ENCODE assay signal across 8 cellular contexts in the genomic region with DNA sequence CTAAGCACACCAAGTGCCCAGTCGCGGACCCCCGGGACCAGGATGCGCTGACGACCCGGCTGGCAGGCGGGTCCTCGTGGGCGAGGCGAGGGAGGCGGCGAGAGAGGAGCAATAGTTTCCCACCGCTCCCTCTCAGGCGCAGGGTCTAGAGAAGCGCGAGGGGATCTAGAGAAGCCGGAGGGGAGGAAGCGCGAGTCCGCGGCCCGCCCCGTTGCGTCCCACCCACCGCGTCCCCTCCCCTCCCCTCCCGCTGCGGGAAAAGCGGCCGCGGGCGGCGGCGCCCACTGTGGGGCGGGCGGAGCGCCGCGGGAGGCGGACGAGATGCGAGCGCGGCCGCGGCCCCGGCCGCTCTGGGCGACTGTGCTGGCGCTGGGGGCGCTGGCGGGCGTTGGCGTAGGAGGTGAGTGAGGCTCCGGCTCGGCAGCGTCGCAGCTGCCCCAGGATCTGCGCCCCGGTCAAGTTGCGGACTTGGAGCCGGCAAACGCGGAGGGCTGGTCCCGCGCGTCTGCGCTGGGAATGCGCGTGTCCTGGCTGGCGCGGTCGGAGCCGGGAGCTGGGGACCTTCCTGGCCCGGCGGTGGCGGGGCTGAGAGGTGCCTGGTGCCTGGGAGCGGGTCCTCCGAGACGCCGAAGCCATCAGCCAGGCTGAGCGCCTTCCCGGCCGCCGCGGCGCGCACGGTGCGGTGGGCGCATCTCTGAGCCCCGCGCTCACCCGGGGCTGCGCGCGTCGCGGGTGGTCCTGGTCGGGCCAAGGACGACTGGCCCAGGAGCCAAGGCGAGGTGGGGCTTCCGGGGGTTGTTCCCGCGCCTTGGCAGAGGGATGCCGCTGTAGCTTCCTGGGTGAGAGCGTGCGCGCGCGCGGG.
DNase-seq lines count a peak whose midpoint lies in the region; ATAC-seq and TF ChIP-seq lines count a peak whose summit lies in the region.

Gene ITGB3, plus strand, starts transcription at position 287 of the 862 bp plus-strand sequence. Its CDS starts 35 bp downstream, at position 322.

- peak; percentile 75 for ATAC-seq in GM18505 (IDR thresholded peaks at IDR 0.05; ENCODE audit: unreplicated experiment)
- ATAC-seq in HG03097 (IDR thresholded peaks at IDR 0.05; ENCODE audit: low FRiP score, unreplicated experiment): peak; percentile 67

- TF ChIP-seq POLR2A in GM18505 (IDR thresholded peaks at IDR 0.05; ENCODE audit: borderline replicate concordance, extremely low read depth, insufficient read depth, insufficient read length): peak; percentile 20

- no peaks in the 10 kb centered on the region for H3K36me3 ChIP-seq in endocrine pancreas (ENCODE audit: control insufficient read depth, insufficient read depth, low read length)

- no peak within 1 kb of the TSS for H3K9ac ChIP-seq in endocrine pancreas (ENCODE audit: control insufficient read depth, insufficient read depth, low read length)

- H3K9me3 ChIP-seq in endocrine pancreas (ENCODE audit: control insufficient read depth, low read length): no peaks in the 10 kb centered on the region

- peak within 1 kb of the TSS; percentile 25 for H3K4me3 ChIP-seq in endocrine pancreas (ENCODE audit: control insufficient read depth, insufficient read depth, low read length)

- no peaks in the 10 kb centered on the region for H3K4me1 ChIP-seq in endocrine pancreas (ENCODE audit: control insufficient read depth, insufficient read depth, low read length)

- DNase-seq in 8988T (peak; percentile 87), NCI-H526 (lab: John Stamatoyannopoulos, UW) (peak; percentile 40 to 91), midbrain (lab: John Stamatoyannopoulos, UW) (peak; percentile 41)
- peak; percentile 81 for DNase-seq in activated CD8-positive, alpha-beta memory T cell treated with anti-CD3 and anti-CD28 coated beads for 24 hours
- peak; percentile 31 to 43 for DNase-seq in stimulated activated CD8-positive, alpha-beta memory T cell treated with anti-CD3 and anti-CD28 coated beads, Interleukin-2, amount 100 ng/mL, for 1 hour (ENCODE audit: low read depth in 2 of 2)

- H3K27me3 ChIP-seq in endocrine pancreas (ENCODE audit: control insufficient read depth, insufficient read depth, low read length): no peaks in the 10 kb centered on the region

Comparison
In these comparisons a context has a peak if more than half of its experiments do, and no peak if none do; other contexts are left out.
1. Peak in every context shown above with its lines: DNase-seq, ATAC-seq and H3K4me3 ChIP-seq.
2. DNase-seq: peak in every context shown above with its lines; median percentile 87 in 8988T; 81 in activated CD8-positive, alpha-beta memory T cell treated with anti-CD3 and anti-CD28 coated beads for 24 hours; 66 in NCI-H526; 41 in midbrain; 37 in stimulated activated CD8-positive, alpha-beta memory T cell treated with anti-CD3 and anti-CD28 coated beads, Interleukin-2, amount 100 ng/mL, for 1 hour.